26 cellular contexts compared by ENCODE assay signal in genomic region chr12:19837543-19837942, GRCh38.
"Had no signal": no experiment of that assay in that cellular context is flagged by ENCODE, and none has a peak within 500 bp of the region (broad histone marks: within the 10 kb centered on the region; RNA-seq: fewer than 3 reads in every experiment).

No MANE protein-coding gene starts in this region.

- H3K27me3 ChIP-seq: adrenal gland, brain microvascular endothelial cell, esophagus squamous epithelium had no signal

- H3K4me1 ChIP-seq: adrenal gland had no signal

- H3K4me3 ChIP-seq: adrenal gland, esophagus squamous epithelium had no signal

- DNase-seq: activated CD4-positive, alpha-beta memory T cell treated with anti-CD3 and anti-CD28 coated beads for 36 hours; activated CD4-positive, alpha-beta T cell treated with anti-CD3 and anti-CD28 coated beads for 36 hours; activated CD4-positive, alpha-beta T cell treated with anti-CD3 and anti-CD28 coated beads, Interleukin-2, amount 10 ng/mL, durations not matched to agents 24 days and 14 days; activated CD4-positive, CD25-positive, alpha-beta regulatory T cell; activated CD4-positive, CD25-positive, alpha-beta regulatory T cell treated with anti-CD3 and anti-CD28 coated beads, Interleukin-2, amount 50 U/mL, for 72 hours; activated CD8-positive, alpha-beta memory T cell treated with anti-CD3 and anti-CD28 coated beads, Interleukin-2, amount 10 ng/mL, durations not matched to agents 7 days and 5 days; activated CD8-positive, alpha-beta memory T cell treated with anti-CD3 and anti-CD28 coated beads, Interleukin-2, amount 50 U/mL, for 4 hours; activated CD8-positive, alpha-beta T cell treated with anti-CD3 and anti-CD28 coated beads, Interleukin-2, amount 10 ng/mL, durations not matched to agents 7 days and 5 days; activated effector memory CD4-positive, alpha-beta T cell treated with anti-CD3 and anti-CD28 coated beads, Interleukin-2, amount 50 U/mL, for 16 hours; activated naive CD4-positive, alpha-beta T cell treated with anti-CD3 and anti-CD28 coated beads for 36 hours; activated naive CD8-positive, alpha-beta T cell treated with anti-CD3 and anti-CD28 coated beads for 36 hours; activated naive CD8-positive, alpha-beta T cell treated with anti-CD3 and anti-CD28 coated beads, Interleukin-2, amount 50 U/mL, for 24 hours; activated T-cell treated with anti-CD3 and anti-CD28 coated beads, Interleukin-2, amount 50 U/mL, for 1 hour; activated T-cell treated with anti-CD3 and anti-CD28 coated beads, Interleukin-2, amount 50 U/mL, for 48 hours; adrenal gland; amygdala; aorta; brain microvascular endothelial cell; caudate nucleus; cortex of kidney; effector CD8-positive, alpha-beta T cell; esophagus squamous epithelium; foreskin fibroblast; head of caudate nucleus; T-helper 2 cell had no signal

- ATAC-seq: activated CD4-positive, alpha-beta T cell treated with anti-CD3 and anti-CD28 coated beads for 36 hours; activated CD8-positive, alpha-beta memory T cell treated with anti-CD3 and anti-CD28 coated beads, Interleukin-2, amount 10 ng/mL, durations not matched to agents 7 days and 5 days; activated CD8-positive, alpha-beta T cell treated with anti-CD3 and anti-CD28 coated beads, Interleukin-2, amount 10 ng/mL, durations not matched to agents 7 days and 5 days; activated naive CD8-positive, alpha-beta T cell treated with anti-CD3 and anti-CD28 coated beads, Interleukin-2, amount 50 U/mL, for 24 hours had no signal

- H3K36me3 ChIP-seq: adrenal gland, brain microvascular endothelial cell, esophagus squamous epithelium had no signal

- H3K9me3 ChIP-seq: adrenal gland, esophagus squamous epithelium had no signal

- H3K27ac ChIP-seq: adrenal gland, brain microvascular endothelial cell, epithelial cell of prostate, esophagus squamous epithelium had no signal
